In the genomic region with DNA sequence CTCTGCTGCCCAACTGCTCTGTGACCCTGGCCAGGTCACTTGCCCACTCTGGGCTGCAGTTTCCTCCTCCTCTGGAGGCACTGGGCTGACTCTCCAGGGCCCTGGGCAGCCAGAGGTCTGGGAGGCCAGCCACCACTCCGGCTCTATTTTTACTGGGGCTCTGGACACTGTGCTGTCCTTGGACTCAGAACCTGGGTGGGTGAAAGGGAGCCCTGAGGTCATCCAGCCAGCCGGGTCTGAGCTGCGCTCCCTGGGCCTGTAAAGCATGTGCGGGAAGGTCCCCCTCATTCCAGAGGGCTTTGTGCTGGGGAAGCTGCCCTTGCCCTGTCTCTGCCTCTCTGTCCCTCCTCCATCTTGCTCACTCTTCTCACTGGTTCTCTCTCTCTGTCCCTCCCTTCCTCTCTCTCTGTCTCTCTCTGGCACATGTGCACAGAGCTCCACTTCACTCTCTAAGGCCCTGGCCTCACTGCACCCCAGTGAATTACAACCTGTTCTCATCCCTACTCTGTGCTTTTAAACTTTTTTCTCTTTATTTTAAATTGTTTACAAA, we compare ENCODE assay signal across 1 cellular context.
TF ChIP-seq lines count a peak whose summit lies in the region.

No MANE protein-coding gene starts in this region.

TF ChIP-seq in HepG2, 621 proteins besides CTCF, POLR2A, EP300 and RAD21:
- no peak for TF ChIP-seq ATRX (CRISPR knock-in tag; IDR thresholded peaks at IDR 0.05; ENCODE audit: borderline replicate concordance)
- peak; percentile 30; the same call in 1 of the 2 replicates for TF ChIP-seq ZNF770 (CRISPR knock-in tag; IDR thresholded peaks at IDR 0.05)
- TF ChIP-seq, protein P1, sequence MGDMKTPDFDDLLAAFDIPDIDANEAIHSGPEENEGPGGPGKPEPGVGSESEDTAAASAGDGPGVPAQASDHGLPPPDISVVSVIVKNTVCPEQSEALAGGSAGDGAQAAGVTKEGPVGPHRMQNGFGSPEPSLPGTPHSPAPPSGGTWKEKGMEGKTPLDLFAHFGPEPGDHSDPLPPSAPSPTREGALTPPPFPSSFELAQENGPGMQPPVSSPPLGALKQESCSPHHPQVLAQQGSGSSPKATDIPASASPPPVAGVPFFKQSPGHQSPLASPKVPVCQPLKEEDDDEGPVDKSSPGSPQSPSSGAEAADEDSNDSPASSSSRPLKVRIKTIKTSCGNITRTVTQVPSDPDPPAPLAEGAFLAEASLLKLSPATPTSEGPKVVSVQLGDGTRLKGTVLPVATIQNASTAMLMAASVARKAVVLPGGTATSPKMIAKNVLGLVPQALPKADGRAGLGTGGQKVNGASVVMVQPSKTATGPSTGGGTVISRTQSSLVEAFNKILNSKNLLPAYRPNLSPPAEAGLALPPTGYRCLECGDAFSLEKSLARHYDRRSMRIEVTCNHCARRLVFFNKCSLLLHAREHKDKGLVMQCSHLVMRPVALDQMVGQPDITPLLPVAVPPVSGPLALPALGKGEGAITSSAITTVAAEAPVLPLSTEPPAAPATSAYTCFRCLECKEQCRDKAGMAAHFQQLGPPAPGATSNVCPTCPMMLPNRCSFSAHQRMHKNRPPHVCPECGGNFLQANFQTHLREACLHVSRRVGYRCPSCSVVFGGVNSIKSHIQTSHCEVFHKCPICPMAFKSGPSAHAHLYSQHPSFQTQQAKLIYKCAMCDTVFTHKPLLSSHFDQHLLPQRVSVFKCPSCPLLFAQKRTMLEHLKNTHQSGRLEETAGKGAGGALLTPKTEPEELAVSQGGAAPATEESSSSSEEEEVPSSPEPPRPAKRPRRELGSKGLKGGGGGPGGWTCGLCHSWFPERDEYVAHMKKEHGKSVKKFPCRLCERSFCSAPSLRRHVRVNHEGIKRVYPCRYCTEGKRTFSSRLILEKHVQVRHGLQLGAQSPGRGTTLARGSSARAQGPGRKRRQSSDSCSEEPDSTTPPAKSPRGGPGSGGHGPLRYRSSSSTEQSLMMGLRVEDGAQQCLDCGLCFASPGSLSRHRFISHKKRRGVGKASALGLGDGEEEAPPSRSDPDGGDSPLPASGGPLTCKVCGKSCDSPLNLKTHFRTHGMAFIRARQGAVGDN (CRISPR knock-in tag; IDR thresholded peaks at IDR 0.05) = peak; percentile 45; the same call in 1 of the 2 replicates
- 0 out of 2 replicates have a peak, but pooled peaks have one; percentile 33 for TF ChIP-seq ESRRA (CRISPR knock-in tag; IDR thresholded peaks at IDR 0.05; ENCODE audit: low read depth)
- TF ChIP-seq HNF4A (CRISPR knock-in tag; IDR thresholded peaks at IDR 0.05) = 0 out of 2 replicates have a peak, but pooled peaks have one; percentile 13
- no peak for TF ChIP-seq ZBTB40 (IDR thresholded peaks at IDR 0.05)
- no peak for TF ChIP-seq ZBTB40 (CRISPR knock-in tag; IDR thresholded peaks at IDR 0.05)
- TF ChIP-seq ZNF768 (CRISPR knock-in tag; IDR thresholded peaks at IDR 0.05) = peak; percentile 98
- peak; percentile 71; the same call in 1 of the 2 replicates for TF ChIP-seq ZMYM3 (CRISPR knock-in tag; IDR thresholded peaks at IDR 0.05)
- TF ChIP-seq KDM5B (CRISPR knock-in tag; IDR thresholded peaks at IDR 0.05; ENCODE audit: borderline replicate concordance) = peak; percentile 61; the same call in 1 of the 2 replicates
- no peak for TF ChIP-seq LCORL (IDR thresholded peaks at IDR 0.05)
- 0 out of 2 replicates have a peak, but pooled peaks have one; percentile 58 for TF ChIP-seq LCORL (CRISPR knock-in tag; IDR thresholded peaks at IDR 0.05)
- no peak for TF ChIP-seq NFYC (CRISPR knock-in tag; IDR thresholded peaks at IDR 0.05)
- TF ChIP-seq THAP9 (CRISPR knock-in tag; IDR thresholded peaks at IDR 0.05; ENCODE audit: borderline replicate concordance) = 0 out of 2 replicates have a peak, but pooled peaks have one; percentile 70
- TF ChIP-seq GLMP (CRISPR knock-in tag; IDR thresholded peaks at IDR 0.05; ENCODE audit: borderline replicate concordance) = no peak
- TF ChIP-seq ZNF441 (CRISPR knock-in tag; IDR thresholded peaks at IDR 0.05; ENCODE audit: borderline replicate concordance) = peak; percentile 98
TF ChIP-seq in HepG2: peak in this region for 10.
